In genomic region chr1:191432817-191433216, GRCh38 we compare ENCODE assay signal across 1 cellular context.
TF ChIP-seq lines count a peak whose summit lies in the region.

No MANE protein-coding gene starts in this region.

TF ChIP-seq in H1, 55 proteins besides CTCF, POLR2A, EP300 and RAD21 (continued from another document):
- no peak for TF ChIP-seq FOSL1 (IDR thresholded peaks at IDR 0.05; ENCODE audit: insufficient read depth, low read depth, low read length)
- no peak for TF ChIP-seq NRF1 (IDR thresholded peaks at IDR 0.05; ENCODE audit: low read depth, low read length)
- no peak for TF ChIP-seq CHD1 (IDR thresholded peaks at IDR 0.05; ENCODE audit: low read depth, low read length)
- no peak for TF ChIP-seq POLR2AphosphoS5 (IDR thresholded peaks at IDR 0.05; ENCODE audit: low read depth, low read length)
- TF ChIP-seq GABPA (IDR thresholded peaks at IDR 0.05; ENCODE audit: borderline replicate concordance, insufficient read depth, low read length) = no peak
- no peak for TF ChIP-seq ASH2L (IDR thresholded peaks at IDR 0.05; ENCODE audit: low read length)
- no peak for TF ChIP-seq BCL11A (IDR thresholded peaks at IDR 0.05; ENCODE audit: low read depth in 2 of 2, low read length in 2 of 2)
- TF ChIP-seq TCF12 (IDR thresholded peaks at IDR 0.05; ENCODE audit: low read depth, low read length) = no peak
- TF ChIP-seq CBX8 (IDR thresholded peaks at IDR 0.05; ENCODE audit: borderline replicate concordance, low read depth, low read length) = no peak
- no peak for TF ChIP-seq TEAD4 (IDR thresholded peaks at IDR 0.05; ENCODE audit: low read depth, low read length)
- TF ChIP-seq EZH2 (IDR thresholded peaks at IDR 0.05; ENCODE audit: low read depth, low read length, severe bottlenecking) = no peak
- TF ChIP-seq E2F6 (IDR thresholded peaks at IDR 0.05) = no peak
- no peak for TF ChIP-seq JUN (IDR thresholded peaks at IDR 0.05; ENCODE audit: low read depth, low read length)
- no peak for TF ChIP-seq GTF2F1 (IDR thresholded peaks at IDR 0.05; ENCODE audit: borderline replicate concordance, low read depth, low read length)
